23 cellular contexts compared by ENCODE assay signal in the genomic region with DNA sequence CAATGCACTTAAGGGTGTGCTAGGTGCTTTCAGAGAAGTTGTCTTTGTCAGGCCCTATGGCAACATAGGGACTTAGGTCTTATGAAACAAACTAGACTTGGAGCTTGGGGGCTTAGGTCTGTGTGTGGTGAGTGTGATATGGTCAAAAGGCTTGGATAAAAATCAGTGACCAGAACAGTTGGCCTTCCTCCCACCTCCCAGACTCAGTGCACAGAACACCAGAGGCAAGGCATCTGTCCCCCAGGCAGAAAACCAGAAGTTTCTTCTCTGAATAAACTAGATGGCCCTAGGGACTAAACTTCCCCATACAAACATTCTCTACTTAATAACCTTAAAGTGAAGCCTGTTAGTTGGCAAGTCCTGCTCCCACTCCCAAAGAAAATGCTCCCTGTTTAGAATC. TPM values are rescaled to one million over a fixed set of nuclear protein-coding genes. Genes with fewer than 3 reads are reported as not detected.
"Had no signal": no experiment of that assay in that cellular context is flagged by ENCODE, and none has a peak within 500 bp of the region (broad histone marks: within the 10 kb centered on the region; RNA-seq: fewer than 3 reads in every experiment).

No MANE protein-coding gene starts in this region.

- FAIRE-seq: HepG2 had no signal

- ATAC-seq: HepG2, Panc1, PC-3, T-cell had no signal

- H3K36me3 ChIP-seq: MG63 had no signal

- H3K27ac ChIP-seq: RWPE1 had no signal

- DNase-seq: IMR-90, Karpas-422, KG1, MG63, NCI-H1092 treated with DMSO at 0.1 percent for 48 hours, NCI-H1436, NCI-H187, NCI-H2029, NCI-H2081 treated with DMSO at 0.1 percent for 48 hours, NCI-H2171, NCI-H226, NCI-H446, NCI-H510A, NCI-H524 treated with DMSO at 0.1 percent for 48 hours, NCI-H774, PC-3, SHP77, SW 1271, T-cell had no signal

- H3K9me3 ChIP-seq: MG63 had no signal

- H3K27me3 ChIP-seq: MG63 had no signal

- H3K4me3 ChIP-seq: MG63 had no signal

RNA-seq across cellular contexts. Expression of a gene that starts 39.1 kb away (rescaled TPM):
- total RNA-seq: SK-MEL-5 had no signal
- polyA plus RNA-seq: IMR-90 had no signal
